In genomic region chr14:105223260-105223659, GRCh38 we compare ENCODE assay signal across 31 cellular contexts. TPM values are rescaled to one million over a fixed set of nuclear protein-coding genes. Genes with fewer than 3 reads are reported as not detected.
A peak's percentile ranks its signal among the peaks of the same experiment; 100 is the strongest.
DNase-seq lines count a peak whose midpoint lies in the region; ATAC-seq, FAIRE-seq and TF ChIP-seq lines count a peak whose summit lies in the region.
"Had no signal": no experiment of that assay in that cellular context is flagged by ENCODE, and none has a peak within 500 bp of the region (broad histone marks: within the 10 kb centered on the region; RNA-seq: fewer than 3 reads in every experiment).

No MANE protein-coding gene starts in this region.

- H3F3A ChIP-seq in neural progenitor cell (ENCODE audit: low read depth): no peaks in the 10 kb centered on the region

- H3K4me3 ChIP-seq in BLaER1 treated with 17β-estradiol and CSF1 and Interleukin-3, amounts not matched to agents 10 nM and 100 nM: no peak overlapping the region; a peak in 1 of 20 replicates
- no peak overlapping the region for H3K4me3 ChIP-seq in astrocyte (ENCODE audit: insufficient read depth, low read depth, low read length)
- no peak overlapping the region for H3K4me3 ChIP-seq in neural progenitor cell
- no peak overlapping the region for H3K4me3 ChIP-seq in gastroesophageal sphincter
- H3K4me3 ChIP-seq: GM23248, PC-9, SK-N-MC, skin epidermis, uterus had no signal

- H3K27ac ChIP-seq in BLaER1 treated with 17β-estradiol and CSF1 and Interleukin-3, amounts not matched to agents 10 nM and 100 nM: peak overlapping the region in 8 of 11 experiments; percentile 14 to 40 (median 34); a peak in 11 of 22 replicates
- H3K27ac ChIP-seq in astrocyte (ENCODE audit: low read depth, low read length): no peak overlapping the region
- no peak overlapping the region for H3K27ac ChIP-seq in neural progenitor cell
- H3K27ac ChIP-seq in gastroesophageal sphincter: no peak overlapping the region
- H3K27ac ChIP-seq: GM23248, PC-9, SK-N-MC, skin epidermis, uterus had no signal

- no peak for FAIRE-seq in astrocyte (lab: Jason Lieb, UNC)

- no peaks in the 10 kb centered on the region for H3K9me3 Mint-ChIP-seq in astrocyte (ENCODE audit: unreplicated experiment)
- no peaks in the 10 kb centered on the region for H3K9me3 Mint-ChIP-seq in neural progenitor cell
- H3K9me3 Mint-ChIP-seq: naive thymus-derived CD4-positive, alpha-beta T cell; stimulated activated naive B cell treated with anti-CD40 and anti-IgM and Interleukin-4, amounts not matched to agents 10 μg/mL and 1 μg/mL and 100 μg/mL, for 72 hours had no signal

- peaks cover 56 to 82% (median 77%) of the 10 kb centered on the region in 11 experiments for H3K36me3 ChIP-seq in BLaER1 treated with 17β-estradiol and CSF1 and Interleukin-3, amounts not matched to agents 10 nM and 100 nM
- H3K36me3 ChIP-seq in astrocyte (ENCODE audit: insufficient read depth, low read length) (no peaks in the 10 kb centered on the region), neural progenitor cell (no peaks in the 10 kb centered on the region), gastroesophageal sphincter (peaks cover 0 to 96% of the 10 kb centered on the region in 2 donors)
- H3K36me3 ChIP-seq: uterus had no signal

- 88 to 95% methylated on average over 15 to 16 of the region's 16 CpGs for WGBS in gastroesophageal sphincter (ENCODE audit: low coverage in 1 of 2), 2 donors

- H3K79me2 ChIP-seq in astrocyte (ENCODE audit: insufficient read depth, low read length) (peaks cover 4% of the 10 kb centered on the region), neural progenitor cell (ENCODE audit: low read depth) (no peaks in the 10 kb centered on the region)

- H3K4me1 Mint-ChIP-seq in astrocyte (ENCODE audit: low read depth, unreplicated experiment): no peaks in the 10 kb centered on the region
- peaks cover 13% of the 10 kb centered on the region for H3K4me1 Mint-ChIP-seq in neural progenitor cell
- H3K4me1 Mint-ChIP-seq: IgD-negative memory B cell; stimulated activated naive B cell treated with anti-CD40 and anti-IgM and Interleukin-4, amounts not matched to agents 10 μg/mL and 1 μg/mL and 100 μg/mL, for 72 hours had no signal

- H3K27ac Mint-ChIP-seq in astrocyte (ENCODE audit: unreplicated experiment): no peak overlapping the region
- peak overlapping the region; percentile 13 for H3K27ac Mint-ChIP-seq in neural progenitor cell
- H3K27ac Mint-ChIP-seq: IgD-negative memory B cell; stimulated activated naive B cell treated with anti-CD40 and anti-IgM and Interleukin-4, amounts not matched to agents 10 μg/mL and 1 μg/mL and 100 μg/mL, for 72 hours had no signal

- no peak overlapping the region for H2AFZ ChIP-seq in astrocyte (ENCODE audit: low read depth, low read length)
- no peak overlapping the region for H2AFZ ChIP-seq in neural progenitor cell (replicated peaks)
- H2AFZ ChIP-seq: GM23248, PC-9 had no signal

- H3K4me3 Mint-ChIP-seq in astrocyte (ENCODE audit: unreplicated experiment) (no peak overlapping the region), neural progenitor cell (no peak overlapping the region)
- H3K4me3 Mint-ChIP-seq: CD14-positive monocyte; IgD-negative memory B cell; naive thymus-derived CD4-positive, alpha-beta T cell; stimulated activated naive B cell treated with anti-CD40 and anti-IgM and Interleukin-4, amounts not matched to agents 10 μg/mL and 1 μg/mL and 100 μg/mL, for 72 hours had no signal

- TF ChIP-seq POLR2A in gastroesophageal sphincter (IDR thresholded peaks at IDR 0.05): no peak

- H3K4me1 ChIP-seq in BLaER1 treated with 17β-estradiol and CSF1 and Interleukin-3, amounts not matched to agents 10 nM and 100 nM: peaks cover 24 to 69% (median 57%) of the 10 kb centered on the region in 10 experiments
- H3K4me1 ChIP-seq in astrocyte (ENCODE audit: insufficient read depth, low read length) (no peaks in the 10 kb centered on the region), neural progenitor cell (no peaks in the 10 kb centered on the region), gastroesophageal sphincter (peaks cover 0 to 12% (median 0%) of the 10 kb centered on the region in 3 donors)
- H3K4me1 ChIP-seq: Caco-2, uterus had no signal

- no peaks in the 10 kb centered on the region for H3K27me3 Mint-ChIP-seq in astrocyte (ENCODE audit: low read depth, unreplicated experiment)
- no peaks in the 10 kb centered on the region for H3K27me3 Mint-ChIP-seq in neural progenitor cell (ENCODE audit: insufficient read depth, low read depth)
- H3K27me3 Mint-ChIP-seq: IgD-negative memory B cell; naive thymus-derived CD4-positive, alpha-beta T cell; stimulated activated naive B cell treated with anti-CD40 and anti-IgM and Interleukin-4, amounts not matched to agents 10 μg/mL and 1 μg/mL and 100 μg/mL, for 72 hours had no signal

- ATAC-seq in esophagus mucosa (peak; percentile 92), GM19328 (IDR thresholded peaks at IDR 0.05; ENCODE audit: unreplicated experiment) (no peak), gastroesophageal sphincter (no peak)
- ATAC-seq: left ventricle myocardium superior; naive thymus-derived CD4-positive, alpha-beta T cell; stimulated activated naive B cell treated with anti-CD40 and anti-IgM and Interleukin-4, amounts not matched to agents 10 μg/mL and 1 μg/mL and 100 μg/mL, for 72 hours had no signal

- no peak for TF ChIP-seq EP300 in gastroesophageal sphincter (IDR thresholded peaks at IDR 0.05)

- peaks cover 33 to 100% (median 91%) of the 10 kb centered on the region in 11 experiments; a peak in 20 of 22 replicates for H4K20me1 ChIP-seq in BLaER1 treated with 17β-estradiol and CSF1 and Interleukin-3, amounts not matched to agents 10 nM and 100 nM
- H4K20me1 ChIP-seq in astrocyte (ENCODE audit: insufficient read depth, low read length) (peaks cover 19% of the 10 kb centered on the region), neural progenitor cell (ENCODE audit: low read depth) (no peaks in the 10 kb centered on the region)

- TF ChIP-seq CTCF in astrocyte (IDR thresholded peaks at IDR 0.05; ENCODE audit: insufficient read depth, low read depth, low read length) (no peak), neural progenitor cell (IDR thresholded peaks at IDR 0.05) (no peak), gastroesophageal sphincter (IDR thresholded peaks at IDR 0.05) (no peak)

- DNase-seq in astrocyte (ENCODE audit: low read depth) (peak; percentile 76), neural progenitor cell (ENCODE audit: low spot score) (no peak), NCI-H2081 treated with DMSO at 0.1 percent for 48 hours (lab: John Stamatoyannopoulos, UW) (no peak), globus pallidus (ENCODE audit: low spot score) (no peak)
- DNase-seq: 8988T; activated CD4-positive, alpha-beta T cell treated with anti-CD3 and anti-CD28 coated beads, Interleukin-2, amount 50 U/mL, for 4 hours; activated gamma-delta T cell treated with Interleukin-2 at 50 U/mL for 16 hours; activated T-cell treated with anti-CD3 and anti-CD28 coated beads, Interleukin-2, amount 50 U/mL, for 48 hours; Caco-2; cerebellar nuclear complex; GDM1; glutamatergic neuron; GM23248; left ventricle myocardium superior; naive thymus-derived CD4-positive, alpha-beta T cell; NCI-H1092; NCI-H187; NCI-H526; NK-92 treated with Interleukin-12 subunit alpha and Interleukin-12 subunit beta, amount 100 ng/mL, for 24 hours; PC-9; retina; stimulated activated naive B cell treated with anti-CD40 and anti-IgM and Interleukin-4, amounts not matched to agents 10 μg/mL and 1 μg/mL and 100 μg/mL, for 72 hours; uterus had no signal

- no peaks in the 10 kb centered on the region; a peak in 1 of 22 replicates for H3K27me3 ChIP-seq in BLaER1 treated with 17β-estradiol and CSF1 and Interleukin-3, amounts not matched to agents 10 nM and 100 nM
- no peaks in the 10 kb centered on the region for H3K27me3 ChIP-seq in astrocyte (ENCODE audit: insufficient read depth, low read length)
- no peaks in the 10 kb centered on the region for H3K27me3 ChIP-seq in neural progenitor cell
- H3K27me3 ChIP-seq in gastroesophageal sphincter: no peaks in the 10 kb centered on the region
- H3K27me3 ChIP-seq: uterus had no signal

- H3K4me2 ChIP-seq in BLaER1 treated with 17β-estradiol and CSF1 and Interleukin-3, amounts not matched to agents 10 nM and 100 nM: peak overlapping the region; percentile 46 to 76 (median 66)
- no peak overlapping the region for H3K4me2 ChIP-seq in astrocyte (ENCODE audit: low read length)
- no peak overlapping the region for H3K4me2 ChIP-seq in neural progenitor cell
- H3K4me2 ChIP-seq: PC-9 had no signal

- peaks cover 16% of the 10 kb centered on the region for H3K36me3 Mint-ChIP-seq in astrocyte (ENCODE audit: low read depth, unreplicated experiment)
- H3K36me3 Mint-ChIP-seq in neural progenitor cell: peaks cover 22% of the 10 kb centered on the region

- H3K9me3 ChIP-seq in BLaER1 treated with 17β-estradiol and CSF1 and Interleukin-3, amounts not matched to agents 10 nM and 100 nM (replicated peaks in 1 of 11): no peaks in the 10 kb centered on the region
- no peaks in the 10 kb centered on the region for H3K9me3 ChIP-seq in astrocyte (ENCODE audit: insufficient read depth, low read depth, low read length)
- H3K9me3 ChIP-seq in neural progenitor cell (ENCODE audit: low read depth): no peaks in the 10 kb centered on the region
- no peaks in the 10 kb centered on the region for H3K9me3 ChIP-seq in gastroesophageal sphincter
- H3K9me3 ChIP-seq: Caco-2, uterus had no signal

- 0 out of 22 replicates have a peak overlapping the region, but pooled peaks of 1 of the 11 experiments have one; percentile 16 for H3K9ac ChIP-seq in BLaER1 treated with 17β-estradiol and CSF1 and Interleukin-3, amounts not matched to agents 10 nM and 100 nM
- H3K9ac ChIP-seq in astrocyte (ENCODE audit: low read length) (no peak overlapping the region), neural progenitor cell (no peak overlapping the region)
- H3K9ac ChIP-seq: GM23248 had no signal

RNA-seq across cellular contexts. Expression of gene BTBD6, which starts 25.1 kb away (rescaled TPM):
- total RNA-seq in astrocyte: 23.8 and 25.1 TPM in 2 replicates
- 34.4 TPM for total RNA-seq in esophagus mucosa
- total RNA-seq in neural progenitor cell (ENCODE audit: low replicate concordance): 9.0 and 15.0 TPM in 2 replicates
- 10 to 100 TPM; 50.9 to 80.7 (median 66.1) TPM for total RNA-seq in gastroesophageal sphincter

RNA-seq across cellular contexts. Expression of gene NUDT14, which starts 42.1 kb away (rescaled TPM):
- total RNA-seq in astrocyte (11.9 and 17.5 TPM in 2 replicates), esophagus mucosa (14.7 TPM), neural progenitor cell (ENCODE audit: low replicate concordance) (5.5 and 27.0 TPM in 2 replicates), gastroesophageal sphincter (1 to 10 TPM; 3.4 to 8.4 (median 4.6) TPM)

RNA-seq across cellular contexts. Expression of gene JAG2, which starts 54.7 kb away (rescaled TPM):
- 5.8 and 6.6 TPM in 2 replicates for total RNA-seq in astrocyte
- total RNA-seq in esophagus mucosa: 18.9 TPM
- total RNA-seq in neural progenitor cell (ENCODE audit: low replicate concordance): 2.1 and 4.3 TPM in 2 replicates
- total RNA-seq in gastroesophageal sphincter: 10 to 100 TPM in 3 of 4 donors, 1 to 10 TPM in 1; 3.7 to 18.8 (median 14.5) TPM

Comparison
In these comparisons a context has a peak if more than half of its experiments do, and no peak if none do; other contexts are left out.
1. H3K27ac ChIP-seq: peak in BLaER1 treated with 17β-estradiol and CSF1 and Interleukin-3, amounts not matched to agents 10 nM and 100 nM (8 of 11); none in astrocyte (single experiment), neural progenitor cell (single experiment) and gastroesophageal sphincter (0 of 4).
2. H3K4me2 ChIP-seq: peak in BLaER1 treated with 17β-estradiol and CSF1 and Interleukin-3, amounts not matched to agents 10 nM and 100 nM (11 of 11); none in astrocyte (single experiment) and neural progenitor cell (single experiment).